26 cellular contexts compared by ENCODE assay signal in genomic region chr6:148090326-148090725, GRCh38.
"Had no signal": no experiment of that assay in that cellular context is flagged by ENCODE, and none has a peak within 500 bp of the region (broad histone marks: within the 10 kb centered on the region; RNA-seq: fewer than 3 reads in every experiment).

No MANE protein-coding gene starts in this region.

- H3K4me1 ChIP-seq: pancreas, prostate gland, right lobe of liver, sigmoid colon, stomach, thyroid gland, upper lobe of left lung, vagina had no signal

- ATAC-seq: naive thymus-derived CD8-positive, alpha-beta T cell; natural killer cell treated with Interleukin-12 subunit alpha and Interleukin-12 subunit beta and Interleukin-15 and Interleukin-18, amount 100 ng/mL, for 72 hours; pancreas; right cardiac atrium; right lobe of liver; stimulated activated effector memory CD8-positive, alpha-beta T cell treated with anti-CD3 and anti-CD28 coated beads, Interleukin-12 subunit alpha, Interleukin-12 subunit beta, amount 100 ng/mL, for 72 hours; stimulated activated naive B cell treated with anti-CD40 and anti-IgM and Interleukin-4, amounts not matched to agents 10 μg/mL and 1 μg/mL and 100 μg/mL, for 72 hours had no signal

- H3K36me3 ChIP-seq: neutrophil, pancreas, prostate gland, right lobe of liver, sigmoid colon, stomach, thoracic aorta, thyroid gland, tibial nerve, upper lobe of left lung, vagina had no signal

- DNase-seq: naive thymus-derived CD8-positive, alpha-beta T cell; nephron progenitor cell; nucleus accumbens; pancreas; right cardiac atrium; right lobe of liver; sigmoid colon; small intestine; stimulated activated CD4-positive, alpha-beta T cell treated with anti-CD3 and anti-CD28 coated beads, Interleukin-15, amount 100 ng/mL, for 24 hours; stimulated activated CD4-positive, alpha-beta T cell treated with anti-CD3 and anti-CD28 coated beads, Interleukin-2, amount 100 ng/mL, for 24 hours; stimulated activated CD4-positive, alpha-beta T cell treated with anti-CD3 and anti-CD28 coated beads, Interleukin-2, amount 100 ng/mL, for 48 hours; stimulated activated CD4-positive, alpha-beta T cell treated with anti-CD3 and anti-CD28 coated beads, Interleukin-4, amount 100 ng/mL, for 24 hours; stimulated activated naive B cell treated with anti-CD40 and anti-IgM and Interleukin-4, amounts not matched to agents 10 μg/mL and 1 μg/mL and 100 μg/mL, for 72 hours; stimulated activated naive CD4-positive, alpha-beta T cell treated with Interleukin-2 at 50 U/mL for 16 hours; stomach; thyroid gland; trophoblast cell; upper lobe of left lung had no signal

- H3K27me3 ChIP-seq: neutrophil, pancreas, right lobe of liver, sigmoid colon, stomach, thyroid gland, tibial nerve, upper lobe of left lung, vagina had no signal

- FAIRE-seq: pancreas, small intestine, urothelium cell line had no signal

- H3K9me3 ChIP-seq: neutrophil, pancreas, prostate gland, thyroid gland, vagina had no signal

- H3K4me3 ChIP-seq: pancreas, prostate gland, right lobe of liver, sigmoid colon, stomach, thoracic aorta, thyroid gland, tibial nerve, upper lobe of left lung, vagina had no signal

- H3K27ac ChIP-seq: neutrophil, pancreas, prostate gland, right lobe of liver, sigmoid colon, stomach, thoracic aorta, thyroid gland, tibial nerve, upper lobe of left lung, vagina had no signal
